Comparison of ENCODE assay signal across 9 cellular contexts in genomic region chr1:199545780-199546179, GRCh38.
DNase-seq lines count a peak whose midpoint lies in the region; ATAC-seq and TF ChIP-seq lines count a peak whose summit lies in the region.
"Had no signal": no experiment of that assay in that cellular context is flagged by ENCODE, and none has a peak within 500 bp of the region (broad histone marks: within the 10 kb centered on the region; RNA-seq: fewer than 3 reads in every experiment).

No MANE protein-coding gene starts in this region.

- no peak overlapping the region for H3K4me3 ChIP-seq in BE2C (ENCODE audit: low read depth, low read length)
- no peak overlapping the region for H3K4me3 ChIP-seq in epithelial cell of proximal tubule (ENCODE audit: low read depth, low read length)

- TF ChIP-seq RAD21 in Ishikawa (IDR thresholded peaks at IDR 0.05; ENCODE audit: low read depth): peak; percentile 66; the same call in 1 of the 2 replicates

- TF ChIP-seq CTCF in BE2C (IDR thresholded peaks at IDR 0.05; ENCODE audit: low read depth, low read length) (peak; percentile 73), GM20000 (IDR thresholded peaks at IDR 0.05; ENCODE audit: extremely low read depth, missing control alignments) (peak; percentile 25), epithelial cell of proximal tubule (conservative IDR thresholded peaks at IDR 0.05; ENCODE audit: low read depth, low read length) (peak; percentile 59)

- no peaks in the 10 kb centered on the region for H3K9me3 ChIP-seq in BE2C

- ATAC-seq in HG03280 (IDR thresholded peaks at IDR 0.05; ENCODE audit: unreplicated experiment) (no peak), GM21360 (IDR thresholded peaks at IDR 0.05; ENCODE audit: unreplicated experiment) (no peak)

- no peaks in the 10 kb centered on the region for H3K4me1 ChIP-seq in BE2C

- no peaks in the 10 kb centered on the region for H3K36me3 ChIP-seq in BE2C

- no peak for TF ChIP-seq EP300 in Ishikawa (IDR thresholded peaks at IDR 0.05; ENCODE audit: borderline replicate concordance)

- DNase-seq in BE2C (peak; percentile 48), GM20000 (ENCODE audit: low spot score) (no peak), epithelial cell of proximal tubule (ENCODE audit: low read depth) (peak; percentile 12), NCI-H187 (lab: John Stamatoyannopoulos, UW) (no peak), NOMO-1 (lab: John Stamatoyannopoulos, UW; ENCODE audit: unreplicated experiment in 2 of 2) (no peak)
- DNase-seq: activated CD8-positive, alpha-beta memory T cell treated with anti-CD3 and anti-CD28 coated beads, Interleukin-2, amount 50 U/mL, for 48 hours had no signal

- H3K27me3 ChIP-seq in BE2C: no peaks in the 10 kb centered on the region

TF ChIP-seq in Ishikawa, 13 proteins besides CTCF, POLR2A, EP300 and RAD21:
- TF ChIP-seq USF1 (IDR thresholded peaks at IDR 0.05) (no peak), TEAD4 (IDR thresholded peaks at IDR 0.05) (no peak), NFIC (IDR thresholded peaks at IDR 0.05) (no peak), REST (IDR thresholded peaks at IDR 0.05; ENCODE audit: low read depth) (no peak), YY1 (IDR thresholded peaks at IDR 0.05; ENCODE audit: low read depth) (0 out of 2 replicates have a peak, but pooled peaks have one; percentile 53)

Comparison
In these comparisons a context has a peak if more than half of its experiments do, and no peak if none do; other contexts are left out.
1. DNase-seq: peak in BE2C (single experiment) and epithelial cell of proximal tubule (single experiment); none in GM20000 (single experiment), NCI-H187 (0 of 2) and NOMO-1 (0 of 2).
2. Peak in every context shown above with its lines, with median percentiles within 50 percentile points of each other: CTCF ChIP-seq.